31 cellular contexts compared by ENCODE assay signal in genomic region chr18:11118051-11118450, GRCh38. TPM values are rescaled to one million over a fixed set of nuclear protein-coding genes. Genes with fewer than 3 reads are reported as not detected.
"Had no signal": no experiment of that assay in that cellular context is flagged by ENCODE, and none has a peak within 500 bp of the region (broad histone marks: within the 10 kb centered on the region; RNA-seq: fewer than 3 reads in every experiment).

No MANE protein-coding gene starts in this region.

- H3K9ac ChIP-seq: neural progenitor cell had no signal

- FAIRE-seq: endothelial cell of umbilical vein, islet of Langerhans, small intestine had no signal

- H3K27ac ChIP-seq: coronary artery, esophagus squamous epithelium, heart right ventricle, left lung, neural progenitor cell, ovary, psoas muscle, suprapubic skin, transverse colon, upper lobe of right lung, vagina had no signal

- H3K4me1 ChIP-seq: heart right ventricle, left lung, neural progenitor cell, psoas muscle, suprapubic skin, transverse colon, upper lobe of right lung had no signal

- H3K36me3 ChIP-seq: esophagus squamous epithelium, heart right ventricle, left lung, neural progenitor cell, ovary, suprapubic skin, transverse colon, upper lobe of right lung, vagina had no signal

- H3K9me3 ChIP-seq: esophagus squamous epithelium, heart right ventricle, left lung, ovary, psoas muscle, suprapubic skin, transverse colon, upper lobe of right lung, vagina had no signal

- DNase-seq: dermis blood vessel endothelial cell; effector memory CD4-positive, alpha-beta T cell; esophagus squamous epithelium; foreskin melanocyte; glutamatergic neuron; heart right ventricle; hippocampal formation; left cardiac atrium; left lung; mesendoderm; midbrain; naive thymus-derived CD4-positive, alpha-beta T cell; ovary; posterior cingulate gyrus; psoas muscle; right cardiac atrium; small intestine; stimulated activated CD4-positive, alpha-beta T cell treated with anti-CD3 and anti-CD28 coated beads, Interleukin-15, amount 100 ng/mL, for 24 hours; stimulated activated CD4-positive, alpha-beta T cell treated with anti-CD3 and anti-CD28 coated beads, Interleukin-2, amount 100 ng/mL, for 48 hours; stimulated activated CD8-positive, alpha-beta memory T cell treated with anti-CD3 and anti-CD28 coated beads, Interleukin-4, amount 100 ng/mL, for 48 hours; stimulated activated naive CD4-positive, alpha-beta T cell; stimulated activated naive CD8-positive, alpha-beta T cell treated with anti-CD3 and anti-CD28 coated beads, Interleukin-15, amount 100 ng/mL, for 72 hours; transverse colon; upper lobe of right lung had no signal

- ATAC-seq: heart right ventricle; left cardiac atrium; left lung; naive thymus-derived CD4-positive, alpha-beta T cell; psoas muscle; right cardiac atrium; stimulated activated naive CD8-positive, alpha-beta T cell treated with anti-CD3 and anti-CD28 coated beads, Interleukin-15, amount 100 ng/mL, for 72 hours; upper lobe of right lung had no signal

- H3K27me3 Mint-ChIP-seq: naive thymus-derived CD4-positive, alpha-beta T cell; stimulated activated naive CD8-positive, alpha-beta T cell treated with anti-CD3 and anti-CD28 coated beads, Interleukin-15, amount 100 ng/mL, for 72 hours had no signal

- H3K9me3 Mint-ChIP-seq: naive thymus-derived CD4-positive, alpha-beta T cell; nephron; neural progenitor cell; stimulated activated naive CD8-positive, alpha-beta T cell treated with anti-CD3 and anti-CD28 coated beads, Interleukin-15, amount 100 ng/mL, for 72 hours had no signal

- H3K4me2 ChIP-seq: neural progenitor cell had no signal

- H3K4me3 ChIP-seq: coronary artery, esophagus squamous epithelium, heart right ventricle, left lung, neural progenitor cell, ovary, psoas muscle, suprapubic skin, transverse colon, upper lobe of right lung, vagina had no signal

- H3K36me3 Mint-ChIP-seq: naive thymus-derived CD4-positive, alpha-beta T cell; neural progenitor cell had no signal

- H2AFZ ChIP-seq: neural progenitor cell had no signal

- H3K27me3 ChIP-seq: esophagus squamous epithelium, left lung, neural progenitor cell, ovary, suprapubic skin, transverse colon, upper lobe of right lung, vagina had no signal

- H3K4me3 Mint-ChIP-seq: naive thymus-derived CD4-positive, alpha-beta T cell; nephron; neural progenitor cell; stimulated activated naive CD8-positive, alpha-beta T cell treated with anti-CD3 and anti-CD28 coated beads, Interleukin-15, amount 100 ng/mL, for 72 hours had no signal

- H3K27ac Mint-ChIP-seq: naive thymus-derived CD4-positive, alpha-beta T cell; nephron; neural progenitor cell; stimulated activated naive CD8-positive, alpha-beta T cell treated with anti-CD3 and anti-CD28 coated beads, Interleukin-15, amount 100 ng/mL, for 72 hours had no signal

- H3K4me1 Mint-ChIP-seq: naive thymus-derived CD4-positive, alpha-beta T cell; neural progenitor cell; stimulated activated naive CD8-positive, alpha-beta T cell treated with anti-CD3 and anti-CD28 coated beads, Interleukin-15, amount 100 ng/mL, for 72 hours had no signal

RNA-seq across cellular contexts. Expression of gene PIEZO2, which starts 31.3 kb away (rescaled TPM):
- total RNA-seq: naive thymus-derived CD4-positive, alpha-beta T cell had no signal
- polyA plus RNA-seq: naive thymus-derived CD4-positive, alpha-beta T cell had no signal
